ENCODE assay signal across 18 cellular contexts in the genomic region with DNA sequence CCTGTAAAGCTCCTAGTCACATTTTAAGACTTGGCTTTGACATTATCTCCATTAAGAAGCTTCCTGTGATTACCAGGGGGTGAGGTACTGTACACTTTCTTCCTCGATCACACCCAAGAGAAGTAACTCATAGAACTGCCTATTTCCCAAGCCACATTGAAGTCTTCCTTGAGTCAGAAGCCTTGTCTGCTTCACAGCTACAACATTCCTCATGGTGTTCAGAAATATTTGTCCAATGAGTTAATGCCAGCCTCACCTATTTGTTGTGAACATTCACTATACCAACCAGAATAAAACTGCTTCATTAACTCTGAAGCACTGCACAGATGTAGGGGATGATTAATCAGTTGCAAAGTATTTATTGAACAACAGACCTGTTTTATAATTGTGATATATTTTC.
DNase-seq lines count a peak whose midpoint lies in the region; ATAC-seq, FAIRE-seq and TF ChIP-seq lines count a peak whose summit lies in the region.
"Had no signal": no experiment of that assay in that cellular context is flagged by ENCODE, and none has a peak within 500 bp of the region (broad histone marks: within the 10 kb centered on the region; RNA-seq: fewer than 3 reads in every experiment).

No MANE protein-coding gene starts in this region.

- ATAC-seq in RWPE2 (ENCODE audit: low read depth), result peak; percentile 80
- ATAC-seq in foreskin keratinocyte, result no peak

- no peak overlapping the region for H3K4me3 Mint-ChIP-seq in chondrocyte (ENCODE audit: unreplicated experiment)
- H3K4me3 Mint-ChIP-seq: CD8-positive, alpha-beta memory T cell; HFFc6 had no signal

- no peak overlapping the region for H3K27ac Mint-ChIP-seq in chondrocyte (ENCODE audit: unreplicated experiment)
- H3K27ac Mint-ChIP-seq: CD8-positive, alpha-beta memory T cell; HFFc6 had no signal

- whole genome bisulfite sequencing in small intestine, 3 donors, result 35 to 56% (median 35%) methylated on average over 1 of the region's 1 CpG

- no peak for FAIRE-seq in small intestine (lab: Jason Lieb, UNC)

- no peaks in the 10 kb centered on the region for H3K4me1 Mint-ChIP-seq in chondrocyte (ENCODE audit: low read depth)
- H3K4me1 Mint-ChIP-seq: CD8-positive, alpha-beta memory T cell had no signal

- no peak for TF ChIP-seq CTCF in RWPE2 (IDR thresholded peaks at IDR 0.05; ENCODE audit: poor library complexity, severe bottlenecking)
- no peak for TF ChIP-seq CTCF in foreskin keratinocyte (conservative IDR thresholded peaks at IDR 0.05)
- TF ChIP-seq CTCF in chondrocyte (IDR thresholded peaks at IDR 0.05), result no peak

- H3K27me3 ChIP-seq in RWPE2 (ENCODE audit: insufficient read depth, poor library complexity, severe bottlenecking) (peaks cover 10% of the 10 kb centered on the region), foreskin keratinocyte (no peaks in the 10 kb centered on the region), small intestine (ENCODE audit: control insufficient read depth in 2 of 2, insufficient read depth in 2 of 2, low read length in 2 of 2) (no peaks in the 10 kb centered on the region)

- H3K27me3 Mint-ChIP-seq in chondrocyte (ENCODE audit: low read depth), result no peaks in the 10 kb centered on the region

- H3K27ac ChIP-seq in RWPE2 (ENCODE audit: poor library complexity, severe bottlenecking) (no peak overlapping the region), foreskin keratinocyte (no peak overlapping the region), small intestine (ENCODE audit: low read depth in 1 of 2, low read length in 1 of 2) (no peak overlapping the region)
- H3K27ac ChIP-seq: PC-9 had no signal

- H3K4me1 ChIP-seq in RWPE2 (ENCODE audit: insufficient read depth, poor library complexity, severe bottlenecking) (no peaks in the 10 kb centered on the region), foreskin keratinocyte (no peaks in the 10 kb centered on the region), small intestine (ENCODE audit: control insufficient read depth in 2 of 2, insufficient read depth in 1 of 2, low read depth in 1 of 2, low read length in 1 of 2) (no peaks in the 10 kb centered on the region)

- H3K9me3 ChIP-seq in RWPE2 (ENCODE audit: severe bottlenecking) (peaks cover 15% of the 10 kb centered on the region), small intestine (ENCODE audit: control insufficient read depth, low read depth) (no peaks in the 10 kb centered on the region)

- H3K9me3 Mint-ChIP-seq in chondrocyte (ENCODE audit: low read depth), result peaks cover 22% of the 10 kb centered on the region
- H3K9me3 Mint-ChIP-seq: HFFc6 had no signal

- H3K4me3 ChIP-seq in RWPE2 (ENCODE audit: severe bottlenecking), result no peak overlapping the region
- no peak overlapping the region for H3K4me3 ChIP-seq in small intestine (ENCODE audit: low read depth in 1 of 2, low read length in 2 of 2)
- H3K4me3 ChIP-seq: PC-9 had no signal

- DNase-seq in HPDE6-E6E7 (ENCODE audit: extremely low spot score) (peak; percentile 45), RWPE2 (ENCODE audit: low spot score) (no peak), foreskin keratinocyte (peak; percentile 2 to 39), small intestine (peak; percentile 32), NCI-H446 (lab: John Stamatoyannopoulos, UW) (no peak), chondrocyte (ENCODE audit: low spot score) (no peak)
- no peak for DNase-seq in stimulated activated CD4-positive, alpha-beta T cell treated with anti-CD3 and anti-CD28 coated beads, Interleukin-4, amount 100 ng/mL, for 24 hours
- DNase-seq: C1 segment of cervical spinal cord; CD8-positive, alpha-beta memory T cell; DMS79; H7; HFFc6; KG1; NCI-H1417; NCI-H187; NCI-H2227 treated with DMSO at 0.1 percent for 48 hours; NCI-H526 had no signal

- H3K36me3 ChIP-seq in RWPE2 (ENCODE audit: low read depth) (no peaks in the 10 kb centered on the region), small intestine (ENCODE audit: control insufficient read depth in 2 of 2, insufficient read depth in 2 of 2, low read length in 2 of 2) (no peaks in the 10 kb centered on the region)

- no peaks in the 10 kb centered on the region for H3K36me3 Mint-ChIP-seq in chondrocyte (ENCODE audit: low read depth)
- H3K36me3 Mint-ChIP-seq: CD8-positive, alpha-beta memory T cell had no signal

Comparison
In these comparisons a context has a peak if more than half of its experiments do, and no peak if none do; other contexts are left out.
1. DNase-seq: peak in HPDE6-E6E7 (single experiment), foreskin keratinocyte (2 of 2) and small intestine (single experiment); none in RWPE2 (single experiment), NCI-H446 (0 of 2), chondrocyte (single experiment) and stimulated activated CD4-positive, alpha-beta T cell treated with anti-CD3 and anti-CD28 coated beads, Interleukin-4, amount 100 ng/mL, for 24 hours (single experiment).